In the genomic region with DNA sequence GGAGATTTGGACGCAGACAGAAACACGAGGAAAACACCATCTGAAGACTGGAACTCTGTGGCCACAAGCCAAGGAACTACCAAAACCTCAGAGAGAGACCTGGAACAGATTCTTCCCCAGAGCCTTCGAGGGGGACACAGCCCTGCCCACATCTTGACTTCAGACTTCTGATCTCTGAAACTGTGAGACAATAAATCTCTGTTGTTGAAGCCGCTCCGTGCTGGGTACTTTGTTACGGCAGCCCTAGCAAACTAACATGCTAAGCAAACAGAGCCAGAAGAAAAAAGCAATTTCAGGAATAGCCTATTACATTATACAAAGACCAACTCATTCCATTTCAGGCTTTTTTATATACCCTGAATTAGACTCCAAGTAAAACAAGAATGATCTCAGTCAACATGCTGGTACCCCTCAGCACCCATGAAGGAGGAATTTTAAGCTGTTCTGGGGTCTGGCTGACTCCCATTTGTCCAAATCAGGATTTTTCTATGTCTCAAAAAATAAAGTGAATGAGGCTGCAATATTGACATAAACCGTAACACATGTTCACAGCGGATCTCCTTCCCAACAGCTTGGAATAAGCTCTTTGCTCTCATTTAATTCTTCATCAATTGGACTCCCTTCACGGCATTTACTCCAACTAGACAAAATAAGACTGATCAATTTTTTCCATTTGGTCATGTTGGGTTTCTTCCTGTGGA, we compare ENCODE assay signal across 16 cellular contexts.
DNase-seq lines count a peak whose midpoint lies in the region; ATAC-seq, FAIRE-seq and TF ChIP-seq lines count a peak whose summit lies in the region.
"Had no signal": no experiment of that assay in that cellular context is flagged by ENCODE, and none has a peak within 500 bp of the region (broad histone marks: within the 10 kb centered on the region; RNA-seq: fewer than 3 reads in every experiment).

No MANE protein-coding gene starts in this region.

- no peak for ATAC-seq in activated CD8-positive, alpha-beta T cell treated with anti-CD3 and anti-CD28 coated beads for 36 hours
- no peak for ATAC-seq in activated CD8-positive, alpha-beta T cell treated with anti-CD3 and anti-CD28 coated beads, Interleukin-2, amount 10 ng/mL, durations not matched to agents 7 days and 5 days
- no peak for ATAC-seq in GM12878
- ATAC-seq in stimulated activated naive CD8-positive, alpha-beta T cell treated with anti-CD3 and anti-CD28 coated beads, Interleukin-15, amount 100 ng/mL, for 72 hours: no peak
- ATAC-seq in HG03571 (IDR thresholded peaks at IDR 0.05; ENCODE audit: unreplicated experiment): no peak
- ATAC-seq in GM18505 (IDR thresholded peaks at IDR 0.05; ENCODE audit: unreplicated experiment): no peak
- ATAC-seq: A549; CD8-positive, alpha-beta T cell had no signal

- DNase-seq in activated CD8-positive, alpha-beta T cell treated with anti-CD3 and anti-CD28 coated beads for 36 hours: no peak
- DNase-seq in activated CD8-positive, alpha-beta T cell treated with anti-CD3 and anti-CD28 coated beads, Interleukin-2, amount 10 ng/mL, durations not matched to agents 7 days and 5 days: no peak
- DNase-seq in GM12878 (ENCODE audit: low read depth, low spot score) (no peak), medulla oblongata (ENCODE audit: extremely low spot score) (peak; percentile 35), stomach (no peak)
- DNase-seq in stimulated activated naive CD8-positive, alpha-beta T cell treated with anti-CD3 and anti-CD28 coated beads, Interleukin-15, amount 100 ng/mL, for 72 hours: no peak
- DNase-seq: activated CD4-positive, alpha-beta T cell treated with anti-CD3 and anti-CD28 coated beads for 1 hour; CD8-positive, alpha-beta T cell; HCEC 1CT; NCI-H1092; NCI-H2171; SIG-M5 had no signal

- no peak for TF ChIP-seq RAD21 in GM12878 (IDR thresholded peaks at IDR 0.05; ENCODE audit: insufficient read depth, low read depth, low read length)

- no peak overlapping the region for H3K4me3 ChIP-seq in GM12878
- no peak overlapping the region for H3K4me3 ChIP-seq in stomach
- H3K4me3 ChIP-seq: A549 had no signal

- no peak overlapping the region for H3K4me2 ChIP-seq in GM12878 (ENCODE audit: control insufficient read depth, insufficient read depth)
- H3K4me2 ChIP-seq: A549 had no signal

- peaks cover 20% of the 10 kb centered on the region for H3K36me3 Mint-ChIP-seq in activated CD8-positive, alpha-beta T cell treated with anti-CD3 and anti-CD28 coated beads for 36 hours (ENCODE audit: low read depth)
- peaks cover 5% of the 10 kb centered on the region for H3K36me3 Mint-ChIP-seq in activated CD8-positive, alpha-beta T cell treated with anti-CD3 and anti-CD28 coated beads, Interleukin-2, amount 10 ng/mL, durations not matched to agents 7 days and 5 days (ENCODE audit: low read depth)

- peak; percentile 66 for FAIRE-seq in GM12878 (lab: Jason Lieb, UNC)
- FAIRE-seq: A549, GM12891 had no signal

- no peaks in the 10 kb centered on the region for H3K27me3 ChIP-seq in GM12878 (replicated peaks in 1 of 2; ENCODE audit: control insufficient read depth in 2 of 2, insufficient read depth in 2 of 2, low read length in 1 of 2)
- H3K27me3 ChIP-seq in stomach: no peaks in the 10 kb centered on the region

- H3K4me1 ChIP-seq in GM12878 (ENCODE audit: control insufficient read depth, insufficient read depth, low read length) (no peaks in the 10 kb centered on the region), stomach (peaks cover 0 to 38% (median 19%) of the 10 kb centered on the region in 4 donors)
- H3K4me1 ChIP-seq: A549 had no signal

- H3K27me3 Mint-ChIP-seq in activated CD8-positive, alpha-beta T cell treated with anti-CD3 and anti-CD28 coated beads for 36 hours: no peaks in the 10 kb centered on the region
- H3K27me3 Mint-ChIP-seq in activated CD8-positive, alpha-beta T cell treated with anti-CD3 and anti-CD28 coated beads, Interleukin-2, amount 10 ng/mL, durations not matched to agents 7 days and 5 days (ENCODE audit: low read depth): no peaks in the 10 kb centered on the region
- no peaks in the 10 kb centered on the region for H3K27me3 Mint-ChIP-seq in stimulated activated naive CD8-positive, alpha-beta T cell treated with anti-CD3 and anti-CD28 coated beads, Interleukin-15, amount 100 ng/mL, for 72 hours

- H3K27ac Mint-ChIP-seq in activated CD8-positive, alpha-beta T cell treated with anti-CD3 and anti-CD28 coated beads for 36 hours: peak overlapping the region; percentile 92
- H3K27ac Mint-ChIP-seq in activated CD8-positive, alpha-beta T cell treated with anti-CD3 and anti-CD28 coated beads, Interleukin-2, amount 10 ng/mL, durations not matched to agents 7 days and 5 days: no peak overlapping the region
- peak overlapping the region; percentile 42 to 66 for H3K27ac Mint-ChIP-seq in stimulated activated naive CD8-positive, alpha-beta T cell treated with anti-CD3 and anti-CD28 coated beads, Interleukin-15, amount 100 ng/mL, for 72 hours
- H3K27ac Mint-ChIP-seq: CD8-positive, alpha-beta T cell had no signal

- intact Hi-C loops in activated CD8-positive, alpha-beta T cell treated with anti-CD3 and anti-CD28 coated beads for 36 hours (cut with micrococcal nuclease): no loop called here
- intact Hi-C loops in GM12878 (cut with micrococcal nuclease; ENCODE audit: unreplicated experiment) (no loop called here), stomach (cut with DNase I; ENCODE audit: low total_unique reads) (no loop called here)

- no peaks in the 10 kb centered on the region for H3K79me2 ChIP-seq in GM12878 (ENCODE audit: control insufficient read depth, insufficient read depth, low read length)

- TF ChIP-seq EP300 in GM12878 (IDR thresholded peaks at IDR 0.05; ENCODE audit: borderline replicate concordance in 1 of 2, control insufficient read depth in 1 of 2, low read depth in 2 of 2, low read length in 2 of 2) (no peak), stomach (IDR thresholded peaks at IDR 0.05) (no peak)

- WGBS in GM12878 (ENCODE audit: insufficient coverage, insufficient replicate concordance, low lambda C conversion rate, missing lambda C conversion rate): 80% methylated on average over 9 of the region's 9 CpGs
- 43 to 59% (median 49%) methylated on average over 9 of the region's 9 CpGs for whole genome bisulfite sequencing in stomach, 5 donors

- RAD21 ChIA-PET in GM12878 (lab: Charles Lee; ENCODE audit: unreplicated experiment): no interaction called here

- H3K9ac ChIP-seq in GM12878 (ENCODE audit: control insufficient read depth, insufficient read depth, low read length): no peak overlapping the region

- no peak overlapping the region for H3K4me3 Mint-ChIP-seq in activated CD8-positive, alpha-beta T cell treated with anti-CD3 and anti-CD28 coated beads for 36 hours
- H3K4me3 Mint-ChIP-seq in activated CD8-positive, alpha-beta T cell treated with anti-CD3 and anti-CD28 coated beads, Interleukin-2, amount 10 ng/mL, durations not matched to agents 7 days and 5 days: no peak overlapping the region
- H3K4me3 Mint-ChIP-seq in stimulated activated naive CD8-positive, alpha-beta T cell treated with anti-CD3 and anti-CD28 coated beads, Interleukin-15, amount 100 ng/mL, for 72 hours: no peak overlapping the region
- H3K4me3 Mint-ChIP-seq: CD8-positive, alpha-beta T cell had no signal

- no peaks in the 10 kb centered on the region; the same call in 1 of the 2 replicates for H4K20me1 ChIP-seq in GM12878 (ENCODE audit: control insufficient read depth, insufficient read depth)

- H2AFZ ChIP-seq in GM12878 (ENCODE audit: control insufficient read depth, low read depth, low read length): no peak overlapping the region

- H3K27ac ChIP-seq in GM12878 (ENCODE audit: control insufficient read depth, insufficient read depth) (no peak overlapping the region), stomach (peak overlapping the region in 1 of 5 donors; percentile 19)
- H3K27ac ChIP-seq: A549 had no signal

- TF ChIP-seq POLR2A in GM12878 (IDR thresholded peaks at IDR 0.05; ENCODE audit: low read depth, low read length) (no peak), stomach (IDR thresholded peaks at IDR 0.05) (no peak), GM18505 (IDR thresholded peaks at IDR 0.05; ENCODE audit: borderline replicate concordance, extremely low read depth, insufficient read depth, insufficient read length) (no peak)

- POLR2A ChIA-PET in activated CD8-positive, alpha-beta T cell treated with anti-CD3 and anti-CD28 coated beads for 36 hours (lab: Charles Lee): no interaction called here
- POLR2A ChIA-PET in activated CD8-positive, alpha-beta T cell treated with anti-CD3 and anti-CD28 coated beads, Interleukin-2, amount 10 ng/mL, durations not matched to agents 7 days and 5 days (lab: Charles Lee): no interaction called here
- POLR2A ChIA-PET in GM12878 (lab: Charles Lee): no interaction called here

- H3K4me1 Mint-ChIP-seq in activated CD8-positive, alpha-beta T cell treated with anti-CD3 and anti-CD28 coated beads for 36 hours (ENCODE audit: low read depth): peaks cover 57% of the 10 kb centered on the region
- H3K4me1 Mint-ChIP-seq in activated CD8-positive, alpha-beta T cell treated with anti-CD3 and anti-CD28 coated beads, Interleukin-2, amount 10 ng/mL, durations not matched to agents 7 days and 5 days (ENCODE audit: low read depth): peaks cover 8% of the 10 kb centered on the region
- peaks cover 71% of the 10 kb centered on the region for H3K4me1 Mint-ChIP-seq in stimulated activated naive CD8-positive, alpha-beta T cell treated with anti-CD3 and anti-CD28 coated beads, Interleukin-15, amount 100 ng/mL, for 72 hours

- H3K9me3 Mint-ChIP-seq in activated CD8-positive, alpha-beta T cell treated with anti-CD3 and anti-CD28 coated beads for 36 hours: no peaks in the 10 kb centered on the region
- H3K9me3 Mint-ChIP-seq in activated CD8-positive, alpha-beta T cell treated with anti-CD3 and anti-CD28 coated beads, Interleukin-2, amount 10 ng/mL, durations not matched to agents 7 days and 5 days (ENCODE audit: insufficient read depth): no peaks in the 10 kb centered on the region
- no peaks in the 10 kb centered on the region for H3K9me3 Mint-ChIP-seq in stimulated activated naive CD8-positive, alpha-beta T cell treated with anti-CD3 and anti-CD28 coated beads, Interleukin-15, amount 100 ng/mL, for 72 hours
- H3K9me3 Mint-ChIP-seq: CD8-positive, alpha-beta T cell had no signal

- BruUV-seq in GM12878 (replicated peaks; lab: Mats Ljungman, UMichigan): no TSS peak

- no peaks in the 10 kb centered on the region; a peak in 1 of 4 replicates for H3K36me3 ChIP-seq in GM12878 (ENCODE audit: control insufficient read depth in 2 of 2, insufficient read depth in 2 of 2, low read length in 1 of 2)
- peaks cover 0 to 11% (median 4%) of the 10 kb centered on the region in 4 donors for H3K36me3 ChIP-seq in stomach

- TF ChIP-seq CTCF in activated CD8-positive, alpha-beta T cell treated with anti-CD3 and anti-CD28 coated beads for 36 hours (IDR thresholded peaks at IDR 0.05): no peak
- no peak for TF ChIP-seq CTCF in GM12878 (IDR thresholded peaks at IDR 0.05 in 2 of 3, conservative IDR thresholded peaks at IDR 0.05 in 1 of 3; ENCODE audit: control insufficient read depth in 2 of 3, extremely low read depth in 1 of 3, insufficient read depth in 1 of 3, low read depth in 3 of 3, low read length in 3 of 3)
- TF ChIP-seq CTCF in stomach (IDR thresholded peaks at IDR 0.05): no peak

- H3K9me3 ChIP-seq in GM12878 (replicated peaks; ENCODE audit: control insufficient read depth, insufficient read depth, low read length) (no peaks in the 10 kb centered on the region), stomach (no peaks in the 10 kb centered on the region)
- H3K9me3 ChIP-seq: A549 had no signal

- SMC1A ChIA-PET in GM12878 (lab: Charles Lee; ENCODE audit: uncharacterized antibody, unreplicated experiment): interaction anchor here (0.7 to 1.3 kb wide), 2 partner anchors 16 to 433 kb away, joined by 3 to 5 read pairs; no protein-coding TSS in a partner anchor

- CTCF ChIA-PET in activated CD8-positive, alpha-beta T cell treated with anti-CD3 and anti-CD28 coated beads for 36 hours (lab: Charles Lee): no interaction called here
- CTCF ChIA-PET in activated CD8-positive, alpha-beta T cell treated with anti-CD3 and anti-CD28 coated beads, Interleukin-2, amount 10 ng/mL, durations not matched to agents 7 days and 5 days (lab: Charles Lee): no interaction called here
- CTCF ChIA-PET in GM12878 (lab: Yijun Ruan, JAX): no interaction called here

- in situ Hi-C loops in GM12878 (cut with MboI): no loop called here
